ENCODE assay signal across 11 cellular contexts in genomic region chr6:138410972-138411667, GRCh38. TPM values are rescaled to one million over a fixed set of nuclear protein-coding genes. Genes with fewer than 3 reads are reported as not detected.
DNase-seq lines count a peak whose midpoint lies in the region; ATAC-seq and TF ChIP-seq lines count a peak whose summit lies in the region.
"Had no signal": no experiment of that assay in that cellular context is flagged by ENCODE, and none has a peak within 500 bp of the region (broad histone marks: within the 10 kb centered on the region; RNA-seq: fewer than 3 reads in every experiment).

No MANE protein-coding gene starts in this region.

- peak overlapping the region; percentile 77 for H3K27ac Mint-ChIP-seq in activated CD4-positive, alpha-beta memory T cell treated with anti-CD3 and anti-CD28 coated beads, Interleukin-2, amount 10 ng/mL, durations not matched to agents 7 days and 5 days
- H3K27ac Mint-ChIP-seq: dendritic cell treated with granulocyte-macrophage colony-stimulating factor and Interleukin-4, amounts not matched to agents 40 ng/mL and 50 ng/mL, for 4 days had no signal

- peaks cover 77% of the 10 kb centered on the region for H3K36me3 Mint-ChIP-seq in activated CD4-positive, alpha-beta memory T cell treated with anti-CD3 and anti-CD28 coated beads, Interleukin-2, amount 10 ng/mL, durations not matched to agents 7 days and 5 days (ENCODE audit: low read depth)

- TF ChIP-seq POLR2A in right lobe of liver (IDR thresholded peaks at IDR 0.05) (no peak), prostate gland (IDR thresholded peaks at IDR 0.05) (no peak)

- no peaks in the 10 kb centered on the region for H3K9me3 Mint-ChIP-seq in activated CD4-positive, alpha-beta memory T cell treated with anti-CD3 and anti-CD28 coated beads, Interleukin-2, amount 10 ng/mL, durations not matched to agents 7 days and 5 days
- H3K9me3 Mint-ChIP-seq: dendritic cell treated with granulocyte-macrophage colony-stimulating factor and Interleukin-4, amounts not matched to agents 40 ng/mL and 50 ng/mL, for 4 days had no signal

- H3K27me3 Mint-ChIP-seq in activated CD4-positive, alpha-beta memory T cell treated with anti-CD3 and anti-CD28 coated beads, Interleukin-2, amount 10 ng/mL, durations not matched to agents 7 days and 5 days = no peaks in the 10 kb centered on the region
- H3K27me3 Mint-ChIP-seq: dendritic cell treated with granulocyte-macrophage colony-stimulating factor and Interleukin-4, amounts not matched to agents 40 ng/mL and 50 ng/mL, for 4 days had no signal

- TF ChIP-seq CTCF in GM12865 (IDR thresholded peaks at IDR 0.05; ENCODE audit: insufficient read depth, low read depth, low read length, missing control alignments) (no peak), right lobe of liver (IDR thresholded peaks at IDR 0.05) (no peak), prostate gland (IDR thresholded peaks at IDR 0.05) (no peak)

- CTCF ChIA-PET in activated CD4-positive, alpha-beta memory T cell treated with anti-CD3 and anti-CD28 coated beads, Interleukin-2, amount 10 ng/mL, durations not matched to agents 7 days and 5 days (lab: Charles Lee) = interaction anchor here (0.6 to 1.2 kb wide), 2 partner anchors 45 to 107 kb away, joined by 3 to 4 read pairs; no protein-coding TSS in a partner anchor

- H3K4me3 Mint-ChIP-seq in activated CD4-positive, alpha-beta memory T cell treated with anti-CD3 and anti-CD28 coated beads, Interleukin-2, amount 10 ng/mL, durations not matched to agents 7 days and 5 days = no peak overlapping the region
- H3K4me3 Mint-ChIP-seq: dendritic cell treated with granulocyte-macrophage colony-stimulating factor and Interleukin-4, amounts not matched to agents 40 ng/mL and 50 ng/mL, for 4 days had no signal

- H3K36me3 ChIP-seq in right lobe of liver = peaks cover 4 to 59% (median 27%) of the 10 kb centered on the region in 4 donors
- H3K36me3 ChIP-seq in prostate gland = peaks cover 7 to 8% of the 10 kb centered on the region in 2 donors

- H3K4me3 ChIP-seq in GM12865 (ENCODE audit: low read depth, low read length) (no peak overlapping the region), right lobe of liver (no peak overlapping the region), prostate gland (no peak overlapping the region)
- H3K4me3 ChIP-seq: skin epidermis had no signal

- H3K4me1 Mint-ChIP-seq in activated CD4-positive, alpha-beta memory T cell treated with anti-CD3 and anti-CD28 coated beads, Interleukin-2, amount 10 ng/mL, durations not matched to agents 7 days and 5 days = peaks cover 43% of the 10 kb centered on the region

- intact Hi-C loops in right lobe of liver (cut with DNase I) = loop anchor here in 1 of 2 donors (10.0 kb wide), 1 partner anchor 286 kb away; no protein-coding TSS in a partner anchor
- intact Hi-C loops in prostate gland (cut with DNase I) = no loop called here

- POLR2A ChIA-PET in activated CD4-positive, alpha-beta memory T cell treated with anti-CD3 and anti-CD28 coated beads, Interleukin-2, amount 10 ng/mL, durations not matched to agents 7 days and 5 days (lab: Charles Lee) = interaction anchor here (2.0 kb wide), 1 partner anchor 45 kb away, joined by 5 read pairs; no protein-coding TSS in a partner anchor

- H3K27ac ChIP-seq in right lobe of liver (peak overlapping the region in 2 of 3 donors; percentile 37 to 62), prostate gland (no peak overlapping the region)

- H3K4me1 ChIP-seq in right lobe of liver (peaks cover 0 to 38% (median 12%) of the 10 kb centered on the region in 4 donors), prostate gland (replicated peaks) (peaks cover 2% of the 10 kb centered on the region)

- ATAC-seq in HG02973 (IDR thresholded peaks at IDR 0.05; ENCODE audit: unreplicated experiment) (peak; percentile 60), right lobe of liver (peak in 1 of 4 donors; percentile 9), HG03175 (IDR thresholded peaks at IDR 0.05; ENCODE audit: unreplicated experiment) (no peak), HG03571 (IDR thresholded peaks at IDR 0.05; ENCODE audit: unreplicated experiment) (no peak)

- H3K9me3 ChIP-seq in right lobe of liver = no peaks in the 10 kb centered on the region
- H3K9me3 ChIP-seq in prostate gland = no peaks in the 10 kb centered on the region

- peak; percentile 37 for DNase-seq in GM12865 (ENCODE audit: low read depth)
- DNase-seq in activated CD4-positive, alpha-beta memory T cell treated with anti-CD3 and anti-CD28 coated beads, Interleukin-2, amount 10 ng/mL, durations not matched to agents 7 days and 5 days = no peak
- no peak for DNase-seq in right lobe of liver
- no peak for DNase-seq in GM19238 (ENCODE audit: insufficient read length, low spot score)
- DNase-seq in prostate gland (ENCODE audit: low spot score) = no peak
- DNase-seq: NCI-H446 had no signal

- H3K27me3 ChIP-seq in right lobe of liver (no peaks in the 10 kb centered on the region), prostate gland (replicated peaks; ENCODE audit: insufficient read depth) (no peaks in the 10 kb centered on the region)

- WGBS in right lobe of liver (ENCODE audit: insufficient coverage, low coverage, low lambda C conversion rate, missing lambda C conversion rate) = 42% methylated on average over 2 of the region's 2 CpGs
- 66% methylated on average over 2 of the region's 2 CpGs for WGBS in prostate gland

RNA-seq across cellular contexts. Expression of gene HEBP2, which starts 7.1 kb away (rescaled TPM):
- 10 to 100 TPM; 69.5 to 70.3 TPM for total RNA-seq in activated CD4-positive, alpha-beta memory T cell treated with anti-CD3 and anti-CD28 coated beads, Interleukin-2, amount 10 ng/mL, durations not matched to agents 7 days and 5 days
- total RNA-seq in right lobe of liver (10 to 100 TPM; 37.3 to 69.2 (median 53.0) TPM), prostate gland (100 to 1,000 TPM in 1 of 2 donors, 10 to 100 TPM in 1; 95.4 to 187 TPM)

RNA-seq across cellular contexts. Expression of gene SMIM28, which starts 33.4 kb away (rescaled TPM):
- total RNA-seq in activated CD4-positive, alpha-beta memory T cell treated with anti-CD3 and anti-CD28 coated beads, Interleukin-2, amount 10 ng/mL, durations not matched to agents 7 days and 5 days = not detected
- total RNA-seq in right lobe of liver (not detected), prostate gland (not detected)

Comparison
In these comparisons a context has a peak if more than half of its experiments do, and no peak if none do; other contexts are left out.
1. H3K27ac ChIP-seq: peak in right lobe of liver (2 of 3); none in prostate gland (0 of 2).